8 cellular contexts compared by ENCODE assay signal in genomic region chr16:53434436-53435065, GRCh38. TPM values are rescaled to one million over a fixed set of nuclear protein-coding genes. Genes with fewer than 3 reads are reported as not detected.
DNase-seq lines count a peak whose midpoint lies in the region; ATAC-seq and TF ChIP-seq lines count a peak whose summit lies in the region.

Gene RBL2, plus strand, starts transcription at chr16:53434471. Its CDS starts 86 bp downstream, at chr16:53434557.

- peak within 1 kb of the TSS; percentile 89 to 99 for H3K4me3 ChIP-seq in foreskin fibroblast (ENCODE audit: low read depth in 1 of 2, low read length in 2 of 2)
- H3K4me3 ChIP-seq in neuronal stem cell (ENCODE audit: low read length in 2 of 2): peak within 1 kb of the TSS; percentile 66 to 95
- H3K4me3 ChIP-seq in suprapubic skin: peak within 1 kb of the TSS; percentile 97

- H2BK5ac ChIP-seq in neuronal stem cell (ENCODE audit: low read length): peak within 1 kb of the TSS; percentile 56

- H3K14ac ChIP-seq in neuronal stem cell (ENCODE audit: low read length): peak within 1 kb of the TSS; percentile 64

- peak within 1 kb of the TSS; percentile 83 for H3K23ac ChIP-seq in neuronal stem cell (ENCODE audit: low read depth, low read length, poor library complexity)

- CTCF ChIA-PET in RWPE1 (lab: Yijun Ruan, JAX): no interaction called here

- no peak within 1 kb of the TSS for H2BK120ac ChIP-seq in neuronal stem cell (ENCODE audit: low read depth, low read length)

- POLR2A ChIA-PET in RWPE1 (lab: Yijun Ruan, JAX; ENCODE audit: low non-redundant PET): interaction anchor here (1.7 kb wide), 1 partner anchor 67 kb away, joined by 5 read pairs; no protein-coding TSS in a partner anchor

- H3K4ac ChIP-seq in neuronal stem cell (ENCODE audit: low read length): peak within 1 kb of the TSS; percentile 44

- WGBS in neuronal stem cell (ENCODE audit: extremely low coverage in 2 of 2, insufficient read length in 2 of 2, insufficient replicate concordance in 1 of 2), 2 donors: no CpG with 5 or more reads among the region's 85 CpGs
- WGBS in suprapubic skin: 3% methylated on average over 24 of the region's 85 CpGs

- H4K8ac ChIP-seq in neuronal stem cell (ENCODE audit: low read depth, low read length): no peak within 1 kb of the TSS

- H3K18ac ChIP-seq in neuronal stem cell (ENCODE audit: low read length): peak within 1 kb of the TSS; percentile 93

- peak within 1 kb of the TSS; percentile 50 for H2AK5ac ChIP-seq in neuronal stem cell (ENCODE audit: low read depth, low read length)

- H3K36me3 ChIP-seq in neuronal stem cell (replicated peaks in 1 of 2; ENCODE audit: control insufficient read depth in 2 of 2, insufficient read depth in 2 of 2, low read length in 2 of 2) (peaks cover 0 to 10% of the 10 kb centered on the region in 2 donors), suprapubic skin (no peaks in the 10 kb centered on the region)

- peak within 1 kb of the TSS; percentile 60 for H2BK12ac ChIP-seq in neuronal stem cell (ENCODE audit: low read length)

- in situ Hi-C loops in Caki2 (cut with HindIII; ENCODE audit: low pct_unique_long_range_greater_than_20kb, low sequenced_read_pairs): no loop called here

- H3K4me1 ChIP-seq in neuronal stem cell (ENCODE audit: control insufficient read depth in 2 of 2, insufficient read depth in 1 of 2, low read depth in 1 of 2, low read length in 2 of 2) (peaks cover 3 to 4% of the 10 kb centered on the region in 2 donors), suprapubic skin (peaks cover 23% of the 10 kb centered on the region)

- H3K79me1 ChIP-seq in neuronal stem cell (ENCODE audit: low read depth, low read length): peaks cover 3% of the 10 kb centered on the region

- no peaks in the 10 kb centered on the region for H3K9me3 ChIP-seq in neuronal stem cell (replicated peaks in 1 of 2; ENCODE audit: control insufficient read depth in 2 of 2, insufficient read depth in 1 of 2, low read depth in 1 of 2, low read length in 2 of 2)
- H3K9me3 ChIP-seq in suprapubic skin: no peaks in the 10 kb centered on the region

- peak within 1 kb of the TSS; percentile 74 for H3K4me2 ChIP-seq in neuronal stem cell (ENCODE audit: insufficient read depth, low read length, poor library complexity, severe bottlenecking)

- H3K27ac ChIP-seq in RWPE1 (peak within 1 kb of the TSS; percentile 83), neuronal stem cell (replicated peaks; ENCODE audit: low read length) (peak within 1 kb of the TSS; percentile 36), suprapubic skin (peak within 1 kb of the TSS; percentile 97)

- H2AFZ ChIP-seq in neuronal stem cell (ENCODE audit: low read length): peak within 1 kb of the TSS; percentile 90

- TF ChIP-seq POLR2A in suprapubic skin (IDR thresholded peaks at IDR 0.05): no peak

- ATAC-seq in GM19452 (IDR thresholded peaks at IDR 0.05; ENCODE audit: unreplicated experiment): peak; percentile 77
- ATAC-seq in HG03565 (IDR thresholded peaks at IDR 0.05; ENCODE audit: unreplicated experiment): peak; percentile 71

- DNase-seq in Caki2 (ENCODE audit: low read depth) (peak; percentile 68), RWPE1 (ENCODE audit: low spot score) (peak; percentile 28), activated gamma-delta T cell (lab: John Stamatoyannopoulos, UW) (peak; percentile 76), foreskin fibroblast (peak in 1 of 2 donors; percentile 92), neuronal stem cell (ENCODE audit: low spot score) (peak; percentile 75), suprapubic skin (ENCODE audit: low spot score in 2 of 2) (peak; percentile 87 to 89)

- H3K27me3 ChIP-seq in neuronal stem cell (ENCODE audit: control insufficient read depth in 3 of 3, insufficient read depth in 3 of 3, low read depth in 1 of 3, low read length in 3 of 3): no peaks in the 10 kb centered on the region
- no peaks in the 10 kb centered on the region for H3K27me3 ChIP-seq in suprapubic skin

- no peak for TF ChIP-seq EP300 in suprapubic skin (IDR thresholded peaks at IDR 0.05)

- peak within 1 kb of the TSS; percentile 12 for H4K91ac ChIP-seq in neuronal stem cell (ENCODE audit: low read depth, low read length, poor library complexity)

- no peak within 1 kb of the TSS for H2BK15ac ChIP-seq in neuronal stem cell (ENCODE audit: low read length)

- peak within 1 kb of the TSS; percentile 98 for H3K9ac ChIP-seq in neuronal stem cell (ENCODE audit: low read depth, low read length, poor library complexity)

- no peak for TF ChIP-seq CTCF in RWPE1 (conservative IDR thresholded peaks at IDR 0.05; ENCODE audit: low read depth)
- no peak for TF ChIP-seq CTCF in foreskin fibroblast (IDR thresholded peaks at IDR 0.05; ENCODE audit: low read depth, low read length)
- no peak for TF ChIP-seq CTCF in suprapubic skin (IDR thresholded peaks at IDR 0.05)

RNA-seq across cellular contexts. Expression of gene RBL2, which starts in this region (rescaled TPM):
- total RNA-seq in Caki2 (2014; rRNA removed; shearing (Covaris generic); ENCODE audit: low replicate concordance): 9.8 and 12.4 TPM in 2 replicates
- 21.7 TPM for polyA plus RNA-seq in neuronal stem cell (2013, experiment 1 of 2)
- polyA plus RNA-seq in neuronal stem cell (2013, experiment 2 of 2): 22.3 TPM
- 100 to 1,000 TPM in 1 of 4 donors, 10 to 100 TPM in 3; 66.4 to 155 (median 71.9) TPM for total RNA-seq in suprapubic skin

Comparison
In these comparisons a context has a peak if more than half of its experiments do, and no peak if none do; other contexts are left out.
1. H3K27ac ChIP-seq: peak in every context shown above with its lines; median percentile 97 in suprapubic skin; 83 in RWPE1; 36 in neuronal stem cell.